In the genomic region with DNA sequence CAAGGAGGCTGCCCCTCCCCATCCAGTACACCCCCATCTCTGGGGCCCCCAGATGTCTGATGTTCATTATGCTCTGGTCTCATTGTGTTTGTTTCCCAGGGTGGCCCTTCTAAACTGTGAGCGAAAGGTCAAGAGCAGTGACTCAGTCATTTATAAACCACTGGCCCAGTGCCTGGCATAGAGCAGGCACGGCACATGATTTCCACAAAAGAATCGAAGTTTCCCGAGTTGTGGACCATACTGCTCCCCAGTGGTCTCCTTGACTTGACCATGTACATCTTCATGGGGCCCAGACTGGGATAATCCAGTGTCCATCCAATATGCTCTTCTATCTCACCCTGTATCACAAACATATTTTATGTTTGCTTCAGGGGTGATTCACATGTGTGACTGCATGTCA, we compare ENCODE assay signal across 12 cellular contexts.
A peak's percentile ranks its signal among the peaks of the same experiment; 100 is the strongest.
DNase-seq lines count a peak whose midpoint lies in the region; ATAC-seq, FAIRE-seq and TF ChIP-seq lines count a peak whose summit lies in the region.
"Had no signal": no experiment of that assay in that cellular context is flagged by ENCODE, and none has a peak within 500 bp of the region (broad histone marks: within the 10 kb centered on the region; RNA-seq: fewer than 3 reads in every experiment).

No MANE protein-coding gene starts in this region.

- H3K36me3 ChIP-seq in astrocyte (ENCODE audit: insufficient read depth, low read length), result no peaks in the 10 kb centered on the region
- no peaks in the 10 kb centered on the region for H3K36me3 ChIP-seq in PC-9 (ENCODE audit: low read depth)

- BruUV-seq in PC-9 (replicated peaks; lab: Mats Ljungman, UMichigan), result no TSS peak

- H4K20me1 ChIP-seq in astrocyte (ENCODE audit: insufficient read depth, low read length) (no peaks in the 10 kb centered on the region), PC-9 (ENCODE audit: insufficient read depth) (no peaks in the 10 kb centered on the region)

- H3K36me3 Mint-ChIP-seq in astrocyte (ENCODE audit: low read depth, unreplicated experiment), result peaks cover 3% of the 10 kb centered on the region

- no peaks in the 10 kb centered on the region for H3K79me2 ChIP-seq in astrocyte (ENCODE audit: insufficient read depth, low read length)
- no peaks in the 10 kb centered on the region for H3K79me2 ChIP-seq in PC-9 (ENCODE audit: low read depth)

- peak; percentile 9 to 40 for ATAC-seq in right cardiac atrium
- ATAC-seq in HG02571 (IDR thresholded peaks at IDR 0.05; ENCODE audit: unreplicated experiment), result no peak
- no peak for ATAC-seq in HG03135 (IDR thresholded peaks at IDR 0.05; ENCODE audit: unreplicated experiment)

- H3K27ac ChIP-seq in astrocyte (ENCODE audit: low read depth, low read length) (no peak overlapping the region), right cardiac atrium (ENCODE audit: low read length) (no peak overlapping the region), PC-9 (no peak overlapping the region)

- H3K9me2 ChIP-seq in PC-9 (ENCODE audit: insufficient read depth), result no peaks in the 10 kb centered on the region

- no peaks in the 10 kb centered on the region for H3K27me3 Mint-ChIP-seq in astrocyte (ENCODE audit: low read depth, unreplicated experiment)

- H2AFZ ChIP-seq in astrocyte (ENCODE audit: low read depth, low read length), result no peak overlapping the region
- no peak overlapping the region for H2AFZ ChIP-seq in PC-9

- H3K9me3 Mint-ChIP-seq in astrocyte (ENCODE audit: unreplicated experiment), result peaks cover 8% of the 10 kb centered on the region
- H3K9me3 Mint-ChIP-seq: immature natural killer cell had no signal

- H3K9me3 ChIP-seq in astrocyte (ENCODE audit: insufficient read depth, low read depth, low read length) (no peaks in the 10 kb centered on the region), right cardiac atrium (ENCODE audit: control insufficient read depth, low read length) (no peaks in the 10 kb centered on the region), PC-9 (ENCODE audit: insufficient read depth, low read depth) (no peaks in the 10 kb centered on the region)

- no peak for TF ChIP-seq CTCF in astrocyte (IDR thresholded peaks at IDR 0.05; ENCODE audit: insufficient read depth, low read depth, low read length)
- TF ChIP-seq CTCF in PC-9 (conservative IDR thresholded peaks at IDR 0.05), result no peak

- H3F3A ChIP-seq in PC-9 (ENCODE audit: insufficient read depth, low read depth), result peaks cover 13% of the 10 kb centered on the region

- no peak overlapping the region for H3K4me3 ChIP-seq in astrocyte (ENCODE audit: insufficient read depth, low read depth, low read length)
- H3K4me3 ChIP-seq in right cardiac atrium (ENCODE audit: low read length), result no peak overlapping the region
- no peak overlapping the region for H3K4me3 ChIP-seq in PC-9

- WGBS in right cardiac atrium, result 67% methylated on average over 4 of the region's 4 CpGs

- H3K27ac Mint-ChIP-seq in astrocyte (ENCODE audit: unreplicated experiment), result no peak overlapping the region
- H3K27ac Mint-ChIP-seq: CD14-positive monocyte had no signal

- H3K4me3 Mint-ChIP-seq in astrocyte (ENCODE audit: unreplicated experiment), result no peak overlapping the region
- H3K4me3 Mint-ChIP-seq: CD14-positive monocyte, immature natural killer cell had no signal

- no peaks in the 10 kb centered on the region for H3K27me3 ChIP-seq in astrocyte (ENCODE audit: insufficient read depth, low read length)
- no peaks in the 10 kb centered on the region for H3K27me3 ChIP-seq in right cardiac atrium (ENCODE audit: control insufficient read depth, insufficient read depth)
- H3K27me3 ChIP-seq in PC-9 (ENCODE audit: insufficient read depth, low read depth), result no peaks in the 10 kb centered on the region

- peaks cover 6% of the 10 kb centered on the region for H3K4me1 Mint-ChIP-seq in astrocyte (ENCODE audit: low read depth, unreplicated experiment)
- H3K4me1 Mint-ChIP-seq: immature natural killer cell had no signal

- CTCF ChIA-PET in PC-9 (lab: Charles Lee), result no interaction called here

- H3K9ac ChIP-seq in astrocyte (ENCODE audit: low read length), result no peak overlapping the region

- FAIRE-seq in astrocyte (lab: Jason Lieb, UNC), result no peak
- FAIRE-seq: colon had no signal

- peak; percentile 22 for DNase-seq in AG08395 (ENCODE audit: low spot score)
- DNase-seq in HK-2 (ENCODE audit: unreplicated experiment), result peak; percentile 19
- DNase-seq in astrocyte (ENCODE audit: low read depth), result peak; percentile 48
- no peak for DNase-seq in right cardiac atrium
- DNase-seq in PC-9, result no peak
- DNase-seq in NCI-H226, result no peak
- DNase-seq: immature natural killer cell, NCI-H187 had no signal

- intact Hi-C loops in right cardiac atrium (cut with DNase I), result no loop called here
- intact Hi-C loops in PC-9 (cut with micrococcal nuclease; ENCODE audit: unreplicated experiment), result loop anchor here (10.0 kb wide), 1 partner anchor 496 kb away; no protein-coding TSS in a partner anchor

- H3K4me2 ChIP-seq in astrocyte (ENCODE audit: low read length) (no peak overlapping the region), PC-9 (no peak overlapping the region)

- POLR2A ChIA-PET in PC-9 (lab: Charles Lee; ENCODE audit: unreplicated experiment), result no interaction called here

- H3K4me1 ChIP-seq in astrocyte (ENCODE audit: insufficient read depth, low read length) (peaks cover 9% of the 10 kb centered on the region), right cardiac atrium (ENCODE audit: control insufficient read depth, insufficient read depth, low read length) (peaks cover 2% of the 10 kb centered on the region), PC-9 (replicated peaks; ENCODE audit: insufficient read depth) (peaks cover 48% of the 10 kb centered on the region)

Comparison
In these comparisons a context has a peak if more than half of its experiments do, and no peak if none do; other contexts are left out.
1. DNase-seq: peak in AG08395 (single experiment), HK-2 (single experiment) and astrocyte (single experiment); none in right cardiac atrium (0 of 3), PC-9 (0 of 2) and NCI-H226 (single experiment).
2. ATAC-seq: peak in right cardiac atrium (2 of 2); none in HG02571 (single experiment) and HG03135 (single experiment).